ENCODE assay signal across 15 cellular contexts in the genomic region with DNA sequence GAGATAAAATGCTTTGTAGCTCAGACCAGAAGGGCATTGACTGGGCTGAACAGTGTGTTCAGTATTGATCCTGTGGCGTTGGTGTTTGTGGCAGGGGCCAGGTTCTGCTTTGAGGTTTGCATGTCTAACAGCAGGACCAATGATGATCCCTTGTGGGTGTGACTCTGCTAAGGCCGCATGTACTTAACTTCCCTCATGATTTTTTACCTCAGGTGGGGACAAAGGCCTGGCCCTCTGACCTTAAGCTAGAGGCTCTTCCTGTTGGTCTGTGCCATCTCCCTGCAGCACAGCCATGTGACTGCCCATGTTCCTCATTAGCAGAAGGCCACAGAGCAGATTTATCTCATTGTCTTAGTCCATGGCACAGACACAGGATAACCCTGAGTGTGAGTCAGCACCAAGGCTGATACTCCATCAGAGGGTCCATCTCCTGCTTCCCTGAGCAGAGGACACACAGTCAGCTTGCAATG. TPM values are rescaled to one million over a fixed set of nuclear protein-coding genes. Genes with fewer than 3 reads are reported as not detected.
DNase-seq lines count a peak whose midpoint lies in the region; ATAC-seq and TF ChIP-seq lines count a peak whose summit lies in the region.
"Had no signal": no experiment of that assay in that cellular context is flagged by ENCODE, and none has a peak within 500 bp of the region (broad histone marks: within the 10 kb centered on the region; RNA-seq: fewer than 3 reads in every experiment).

No MANE protein-coding gene starts in this region.

- DNase-seq in EH (ENCODE audit: low read depth), result peak; percentile 15
- no peak for DNase-seq in SJCRH30
- DNase-seq in glutamatergic neuron, result no peak
- no peak for DNase-seq in psoas muscle
- DNase-seq in activated naive CD4-positive, alpha-beta T cell (lab: John Stamatoyannopoulos, UW), result no peak
- DNase-seq in GM20000 (ENCODE audit: low spot score), result no peak
- DNase-seq: activated B cell treated with CpG ODN at 0.5 μM for 24 hours, DMS79 treated with DMSO at 0.1 percent for 48 hours, esophagus squamous epithelium, MG63, NCI-H2171 treated with DMSO at 0.1 percent for 48 hours, tibial artery had no signal

- peaks cover 9% of the 10 kb centered on the region for H3K4me1 Mint-ChIP-seq in glutamatergic neuron (ENCODE audit: low read depth, unreplicated experiment)

- no peaks in the 10 kb centered on the region for H3K9me3 Mint-ChIP-seq in glutamatergic neuron (ENCODE audit: unreplicated experiment)
- H3K9me3 Mint-ChIP-seq: activated B cell treated with CpG ODN at 0.5 μM for 24 hours had no signal

- WGBS in psoas muscle, 3 donors, result 47 to 71% (median 55%) methylated on average over 2 of the region's 2 CpGs

- H3K36me3 ChIP-seq in SJCRH30 (peaks cover 15% of the 10 kb centered on the region), psoas muscle (ENCODE audit: insufficient read depth in 1 of 2, low read depth in 1 of 2) (peaks cover 3 to 46% of the 10 kb centered on the region in 2 donors)
- H3K36me3 ChIP-seq: MG63 had no signal

- TF ChIP-seq CTCF in glutamatergic neuron (IDR thresholded peaks at IDR 0.05; ENCODE audit: partially characterized antibody, unreplicated experiment), result no peak
- no peak for TF ChIP-seq CTCF in psoas muscle (IDR thresholded peaks at IDR 0.05)
- TF ChIP-seq CTCF in GM20000 (IDR thresholded peaks at IDR 0.05; ENCODE audit: extremely low read depth, missing control alignments), result no peak

- H3K4me1 ChIP-seq in SJCRH30 (peaks cover 18% of the 10 kb centered on the region), psoas muscle (peaks cover 49% of the 10 kb centered on the region)
- H3K4me1 ChIP-seq: parathyroid adenoma had no signal

- TF ChIP-seq POLR2A in GM18505 (IDR thresholded peaks at IDR 0.05; ENCODE audit: borderline replicate concordance, extremely low read depth, insufficient read depth, insufficient read length), result no peak

- peaks cover 3% of the 10 kb centered on the region for H3K27me3 Mint-ChIP-seq in glutamatergic neuron (ENCODE audit: unreplicated experiment)
- H3K27me3 Mint-ChIP-seq: activated B cell treated with CpG ODN at 0.5 μM for 24 hours had no signal

- intact Hi-C loops in psoas muscle (cut with DNase I), result loop anchor here in 1 of 2 donors (5.0 kb wide), 1 partner anchor 48 kb away; the partner anchor contains the start of gene DAG1

- H3K4me3 ChIP-seq in SJCRH30, result no peak overlapping the region
- no peak overlapping the region for H3K4me3 ChIP-seq in psoas muscle
- H3K4me3 ChIP-seq: esophagus squamous epithelium, MG63, tibial artery had no signal

- no peaks in the 10 kb centered on the region for H3K27me3 ChIP-seq in SJCRH30
- H3K27me3 ChIP-seq in psoas muscle (ENCODE audit: insufficient read depth in 3 of 3, low read length in 2 of 3), result no peaks in the 10 kb centered on the region
- H3K27me3 ChIP-seq: esophagus squamous epithelium, MG63, tibial artery had no signal

- peak overlapping the region; percentile 85 for H3K27ac Mint-ChIP-seq in glutamatergic neuron (ENCODE audit: unreplicated experiment)
- H3K27ac Mint-ChIP-seq: activated B cell treated with CpG ODN at 0.5 μM for 24 hours had no signal

- no peaks in the 10 kb centered on the region for H3K9me3 ChIP-seq in SJCRH30 (replicated peaks)
- no peaks in the 10 kb centered on the region for H3K9me3 ChIP-seq in psoas muscle
- H3K9me3 ChIP-seq: esophagus squamous epithelium, MG63, tibial artery had no signal

- ATAC-seq in psoas muscle, result peak in 3 of 4 donors; percentile 44 to 63 (median 59)
- no peak for ATAC-seq in GM18858 (IDR thresholded peaks at IDR 0.05; ENCODE audit: unreplicated experiment)
- no peak for ATAC-seq in GM18505 (IDR thresholded peaks at IDR 0.05; ENCODE audit: unreplicated experiment)

- peak overlapping the region; percentile 61 for H3K27ac ChIP-seq in SJCRH30
- peak overlapping the region; percentile 71 for H3K27ac ChIP-seq in psoas muscle
- H3K27ac ChIP-seq: parathyroid adenoma, tibial artery had no signal

- H3K36me3 Mint-ChIP-seq in glutamatergic neuron (ENCODE audit: unreplicated experiment), result no peaks in the 10 kb centered on the region

- H3K4me3 Mint-ChIP-seq in glutamatergic neuron (ENCODE audit: unreplicated experiment), result no peak overlapping the region
- H3K4me3 Mint-ChIP-seq: activated B cell treated with CpG ODN at 0.5 μM for 24 hours had no signal

RNA-seq across cellular contexts. Expression of gene BSN, which starts 34.3 kb away (rescaled TPM):
- 0.08 and 0.14 TPM in 2 replicates for total RNA-seq in SJCRH30 (2014; rRNA removed; shearing (Covaris generic))
- 46.9 TPM for total RNA-seq in glutamatergic neuron (ENCODE audit: unreplicated experiment)
- under 1 TPM; 0.22 to 0.95 (median 0.47) TPM for total RNA-seq in psoas muscle
- under 1 TPM; 0.08 to 0.20 (median 0.10) TPM for polyA plus RNA-seq in psoas muscle

RNA-seq across cellular contexts. Expression of gene DAG1, which starts 49.9 kb away (rescaled TPM):
- total RNA-seq in SJCRH30 (2014; rRNA removed; shearing (Covaris generic)), result 79.5 and 82.8 TPM in 2 replicates
- 46.8 TPM for total RNA-seq in glutamatergic neuron (ENCODE audit: unreplicated experiment)
- 100 to 1,000 TPM in 3 of 4 donors, 10 to 100 TPM in 1; 67.6 to 159 (median 139) TPM for total RNA-seq in psoas muscle
- polyA plus RNA-seq in psoas muscle, result 10 to 100 TPM; 35.1 to 73.2 (median 42.1) TPM

Comparison
In these comparisons a context has a peak if more than half of its experiments do, and no peak if none do; other contexts are left out.
1. ATAC-seq: peak in psoas muscle (3 of 4); none in GM18858 (single experiment) and GM18505 (single experiment).
2. RNA of gene BSN, which starts 34.3 kb away (total RNA-seq): 46.9 TPM in glutamatergic neuron (single experiment); 0.22 to 0.95 TPM in psoas muscle and 0.08 to 0.14 TPM in SJCRH30; every median in the first group is over 10 times any median in the second.